23 cellular contexts compared by ENCODE assay signal in genomic region chr1:204744102-204744501, GRCh38. TPM values are rescaled to one million over a fixed set of nuclear protein-coding genes. Genes with fewer than 3 reads are reported as not detected.
DNase-seq lines count a peak whose midpoint lies in the region; ATAC-seq and TF ChIP-seq lines count a peak whose summit lies in the region.
"Had no signal": no experiment of that assay in that cellular context is flagged by ENCODE, and none has a peak within 500 bp of the region (broad histone marks: within the 10 kb centered on the region; RNA-seq: fewer than 3 reads in every experiment).

No MANE protein-coding gene starts in this region.

- no peak overlapping the region for H3K4me3 Mint-ChIP-seq in stimulated activated effector memory CD8-positive, alpha-beta T cell treated with anti-CD3 and anti-CD28 coated beads, Interleukin-12 subunit alpha, Interleukin-12 subunit beta, amount 100 ng/mL, for 72 hours
- H3K4me3 Mint-ChIP-seq: CD4-positive, alpha-beta T cell had no signal

- H3K4me3 ChIP-seq in BE2C (ENCODE audit: low read depth, low read length) (no peak overlapping the region), esophagus muscularis mucosa (no peak overlapping the region), lower lobe of right lung (no peak overlapping the region)
- H3K4me3 ChIP-seq: BLaER1, SJCRH30 had no signal

- TF ChIP-seq POLR2A in esophagus muscularis mucosa (IDR thresholded peaks at IDR 0.05; ENCODE audit: low read depth): no peak

- no peak overlapping the region for H3K27ac Mint-ChIP-seq in stimulated activated effector memory CD8-positive, alpha-beta T cell treated with anti-CD3 and anti-CD28 coated beads, Interleukin-12 subunit alpha, Interleukin-12 subunit beta, amount 100 ng/mL, for 72 hours
- H3K27ac Mint-ChIP-seq: CD4-positive, alpha-beta T cell had no signal

- TF ChIP-seq CTCF in BE2C (IDR thresholded peaks at IDR 0.05; ENCODE audit: low read depth, low read length): no peak
- no peak for TF ChIP-seq CTCF in esophagus muscularis mucosa (IDR thresholded peaks at IDR 0.05)
- TF ChIP-seq CTCF in lower lobe of right lung (IDR thresholded peaks at IDR 0.05): no peak

- H3K36me3 Mint-ChIP-seq in stimulated activated effector memory CD8-positive, alpha-beta T cell treated with anti-CD3 and anti-CD28 coated beads, Interleukin-12 subunit alpha, Interleukin-12 subunit beta, amount 100 ng/mL, for 72 hours: no peaks in the 10 kb centered on the region

- H3K4me1 Mint-ChIP-seq in stimulated activated effector memory CD8-positive, alpha-beta T cell treated with anti-CD3 and anti-CD28 coated beads, Interleukin-12 subunit alpha, Interleukin-12 subunit beta, amount 100 ng/mL, for 72 hours: no peaks in the 10 kb centered on the region

- intact Hi-C loops in esophagus muscularis mucosa (cut with DNase I) (no loop called here), lower lobe of right lung (cut with DNase I) (no loop called here)

- H3K27me3 ChIP-seq in BE2C: no peaks in the 10 kb centered on the region
- no peaks in the 10 kb centered on the region for H3K27me3 ChIP-seq in esophagus muscularis mucosa
- H3K27me3 ChIP-seq in lower lobe of right lung (ENCODE audit: low read depth): peaks cover 8% of the 10 kb centered on the region
- H3K27me3 ChIP-seq: BLaER1 had no signal

- H3K4me1 ChIP-seq in BE2C: peaks cover 15% of the 10 kb centered on the region
- H3K4me1 ChIP-seq in esophagus muscularis mucosa: no peaks in the 10 kb centered on the region
- no peaks in the 10 kb centered on the region for H3K4me1 ChIP-seq in lower lobe of right lung
- H3K4me1 ChIP-seq: BLaER1, SJCRH30 had no signal

- 88% methylated on average over 1 of the region's 4 CpGs for WGBS in esophagus muscularis mucosa

- DNase-seq in BE2C: peak; percentile 45
- peak; percentile 92 for DNase-seq in NCI-H1694 (lab: John Stamatoyannopoulos, UW)
- DNase-seq in NCI-H69 (lab: John Stamatoyannopoulos, UW): peak; percentile 93
- peak; percentile 47 for DNase-seq in esophagus muscularis mucosa (ENCODE audit: extremely low spot score)
- no peak for DNase-seq in stimulated activated effector memory CD8-positive, alpha-beta T cell treated with anti-CD3 and anti-CD28 coated beads, Interleukin-12 subunit alpha, Interleukin-12 subunit beta, amount 100 ng/mL, for 72 hours (ENCODE audit: low spot score in 2 of 2)
- no peak for DNase-seq in lower lobe of right lung
- DNase-seq in CD1c-positive myeloid dendritic cell (ENCODE audit: extremely low spot score): no peak
- no peak for DNase-seq in activated naive CD4-positive, alpha-beta T cell treated with Interleukin-2 at 50 U/mL for 16 hours
- DNase-seq: CD4-positive, alpha-beta T cell; DMS53; GOT3; HCEC 1CT; NCI-H1092; NCI-H1417 treated with DMSO at 0.1 percent for 48 hours; NCI-H187 treated with DMSO at 0.1 percent for 48 hours; NCI-H2227 treated with DMSO at 0.1 percent for 48 hours; NCI-H510A treated with DMSO at 0.1 percent for 48 hours; NCI-H748 treated with DMSO at 0.1 percent for 48 hours; PC-3; SJCRH30; T-helper 1 cell had no signal

- ATAC-seq in stimulated activated effector memory CD8-positive, alpha-beta T cell treated with anti-CD3 and anti-CD28 coated beads, Interleukin-12 subunit alpha, Interleukin-12 subunit beta, amount 100 ng/mL, for 72 hours: no peak
- ATAC-seq in lower lobe of right lung: no peak
- ATAC-seq: PC-3 had no signal

- no peaks in the 10 kb centered on the region for H3K9me3 Mint-ChIP-seq in stimulated activated effector memory CD8-positive, alpha-beta T cell treated with anti-CD3 and anti-CD28 coated beads, Interleukin-12 subunit alpha, Interleukin-12 subunit beta, amount 100 ng/mL, for 72 hours
- H3K9me3 Mint-ChIP-seq: CD4-positive, alpha-beta T cell had no signal

- H3K9me3 ChIP-seq in BE2C (no peaks in the 10 kb centered on the region), esophagus muscularis mucosa (peaks cover 0 to 4% (median 0%) of the 10 kb centered on the region in 4 donors), lower lobe of right lung (peaks cover under 1% of the 10 kb centered on the region)
- H3K9me3 ChIP-seq: SJCRH30 had no signal

- TF ChIP-seq EP300 in esophagus muscularis mucosa (IDR thresholded peaks at IDR 0.05): no peak

- H3K27ac ChIP-seq in esophagus muscularis mucosa (replicated peaks in 1 of 4) (no peak overlapping the region), lower lobe of right lung (no peak overlapping the region)
- H3K27ac ChIP-seq: BLaER1, SJCRH30 had no signal

- no peaks in the 10 kb centered on the region for H3K36me3 ChIP-seq in BE2C
- H3K36me3 ChIP-seq in esophagus muscularis mucosa: no peaks in the 10 kb centered on the region
- H3K36me3 ChIP-seq in lower lobe of right lung: no peaks in the 10 kb centered on the region
- H3K36me3 ChIP-seq: BLaER1, SJCRH30 had no signal

RNA-seq across cellular contexts. Expression of gene LRRN2, which starts 58.6 kb away (rescaled TPM):
- polyA plus RNA-seq in BE2C (2012; ENCODE audit: insufficient read depth, insufficient read length, low read depth): 31.0 TPM
- total RNA-seq in esophagus muscularis mucosa: 10 to 100 TPM in 1 of 4 donors, 1 to 10 TPM in 3; 3.6 to 15.2 (median 5.0) TPM
- 2.5 TPM for total RNA-seq in lower lobe of right lung
- total RNA-seq: CD4-positive, alpha-beta T cell; HT-29; SJCRH30 had no signal

Comparison
In these comparisons a context has a peak if more than half of its experiments do, and no peak if none do; other contexts are left out.
1. DNase-seq: peak in BE2C (single experiment), NCI-H1694 (single experiment), NCI-H69 (single experiment) and esophagus muscularis mucosa (single experiment); none in stimulated activated effector memory CD8-positive, alpha-beta T cell treated with anti-CD3 and anti-CD28 coated beads, Interleukin-12 subunit alpha, Interleukin-12 subunit beta, amount 100 ng/mL, for 72 hours (0 of 2), lower lobe of right lung (single experiment), CD1c-positive myeloid dendritic cell (single experiment) and activated naive CD4-positive, alpha-beta T cell treated with Interleukin-2 at 50 U/mL for 16 hours (single experiment).